ENCODE assay signal across 16 cellular contexts in the genomic region with DNA sequence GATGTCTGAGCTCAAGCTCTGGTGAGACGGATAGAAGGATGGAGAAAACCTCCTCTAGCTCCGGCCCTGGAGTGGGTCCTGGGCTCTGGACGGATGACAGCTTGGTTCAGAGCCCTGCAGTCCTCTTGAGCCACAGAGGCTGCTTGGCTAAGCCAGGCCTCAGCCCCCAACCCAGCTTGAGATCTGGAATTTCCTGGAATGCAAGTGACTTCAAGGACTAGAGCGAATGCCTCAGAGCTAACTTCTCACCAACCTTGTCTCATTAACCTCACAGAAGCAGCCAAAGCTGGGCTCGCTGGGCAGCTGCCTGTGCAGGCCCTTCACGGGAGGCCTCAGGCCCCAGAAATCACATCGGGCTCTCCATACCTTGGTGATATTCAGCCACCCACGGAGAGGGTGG.
"Had no signal": no experiment of that assay in that cellular context is flagged by ENCODE, and none has a peak within 500 bp of the region (broad histone marks: within the 10 kb centered on the region; RNA-seq: fewer than 3 reads in every experiment).

No MANE protein-coding gene starts in this region.

- H3K9me3 Mint-ChIP-seq: activated B cell treated with CpG ODN at 0.5 μM for 24 hours; activated CD4-positive, alpha-beta memory T cell treated with anti-CD3 and anti-CD28 coated beads, Interleukin-2, amount 10 ng/mL, durations not matched to agents 7 days and 5 days; natural killer cell had no signal

- H3K4me3 Mint-ChIP-seq: activated B cell treated with CpG ODN at 0.5 μM for 24 hours; activated CD4-positive, alpha-beta memory T cell treated with anti-CD3 and anti-CD28 coated beads, Interleukin-2, amount 10 ng/mL, durations not matched to agents 7 days and 5 days; activated CD8-positive, alpha-beta memory T cell treated with anti-CD3 and anti-CD28 coated beads, Interleukin-2, amount 10 ng/mL, durations not matched to agents 7 days and 5 days; activated naive CD8-positive, alpha-beta T cell; natural killer cell had no signal

- H3K4me3 ChIP-seq: body of pancreas, tibial artery, vagina had no signal

- H3K27me3 ChIP-seq: body of pancreas, vagina had no signal

- H3K9me3 ChIP-seq: body of pancreas, tibial artery, vagina had no signal

- H3K27ac Mint-ChIP-seq: activated B cell treated with CpG ODN at 0.5 μM for 24 hours; activated CD4-positive, alpha-beta memory T cell treated with anti-CD3 and anti-CD28 coated beads, Interleukin-2, amount 10 ng/mL, durations not matched to agents 7 days and 5 days; activated naive CD8-positive, alpha-beta T cell had no signal

- H3K36me3 Mint-ChIP-seq: activated CD8-positive, alpha-beta memory T cell treated with anti-CD3 and anti-CD28 coated beads, Interleukin-2, amount 10 ng/mL, durations not matched to agents 7 days and 5 days; activated naive CD8-positive, alpha-beta T cell; natural killer cell had no signal

- ATAC-seq: activated CD8-positive, alpha-beta memory T cell treated with anti-CD3 and anti-CD28 coated beads, Interleukin-2, amount 10 ng/mL, durations not matched to agents 7 days and 5 days; body of pancreas; natural killer cell had no signal

- H3K36me3 ChIP-seq: tibial artery, vagina had no signal

- DNase-seq: activated B cell treated with CpG ODN at 0.5 μM for 24 hours; activated CD4-positive, alpha-beta memory T cell treated with anti-CD3 and anti-CD28 coated beads, Interleukin-2, amount 10 ng/mL, durations not matched to agents 7 days and 5 days; activated CD4-positive, alpha-beta T cell treated with anti-CD3 and anti-CD28 coated beads for 48 hours; activated CD8-positive, alpha-beta memory T cell treated with anti-CD3 and anti-CD28 coated beads, Interleukin-2, amount 10 ng/mL, durations not matched to agents 7 days and 5 days; amygdala; body of pancreas; caudate nucleus; hypothalamus; natural killer cell; posterior cingulate gyrus; stimulated activated CD4-positive, alpha-beta T cell treated with anti-CD3 and anti-CD28 coated beads, Interleukin-1b, Interleukin-23, amount 100 ng/mL, for 48 hours; stimulated activated CD8-positive, alpha-beta memory T cell treated with anti-CD3 and anti-CD28 coated beads, Interleukin-4, amount 100 ng/mL, for 48 hours; stimulated activated naive CD4-positive, alpha-beta T cell treated with Interleukin-2 at 50 U/mL for 16 hours; tibial artery had no signal

- H3K27ac ChIP-seq: body of pancreas, tibial artery, vagina had no signal

- H3K27me3 Mint-ChIP-seq: activated naive CD8-positive, alpha-beta T cell had no signal
